Comparison of ENCODE assay signal across 2 cellular contexts in the genomic region with DNA sequence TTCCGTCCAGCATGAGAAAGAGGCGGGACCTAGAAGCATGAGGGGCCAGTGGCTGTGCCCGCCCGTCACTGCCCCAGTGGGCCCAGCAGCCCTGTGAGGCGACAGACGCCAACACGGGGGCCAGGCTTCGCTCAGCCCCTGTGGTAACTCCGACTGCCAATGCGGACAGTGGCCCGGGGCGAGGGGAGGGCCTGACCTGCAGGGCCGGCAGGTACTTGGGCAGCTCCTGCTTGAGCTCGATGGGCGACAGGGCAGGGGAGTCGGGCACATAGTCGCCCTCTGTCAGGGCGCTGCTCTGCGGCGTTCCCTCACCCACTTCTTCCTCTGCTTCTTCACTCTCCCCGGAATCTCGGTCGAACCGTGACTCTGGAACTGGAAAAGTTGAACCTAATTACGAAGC. TPM values are rescaled to one million over a fixed set of nuclear protein-coding genes. Genes with fewer than 3 reads are reported as not detected.
"Had no signal": no experiment of that assay in that cellular context is flagged by ENCODE, and none has a peak within 500 bp of the region (broad histone marks: within the 10 kb centered on the region; RNA-seq: fewer than 3 reads in every experiment).

No MANE protein-coding gene starts in this region.

RNA-seq across cellular contexts. Expression of a gene that starts 8.1 kb away (rescaled TPM):
- total RNA-seq: SK-MEL-5 had no signal

RNA-seq across cellular contexts. Expression of a gene that starts 40.1 kb away (rescaled TPM):
- total RNA-seq: HT-29 had no signal
